In the genomic region with DNA sequence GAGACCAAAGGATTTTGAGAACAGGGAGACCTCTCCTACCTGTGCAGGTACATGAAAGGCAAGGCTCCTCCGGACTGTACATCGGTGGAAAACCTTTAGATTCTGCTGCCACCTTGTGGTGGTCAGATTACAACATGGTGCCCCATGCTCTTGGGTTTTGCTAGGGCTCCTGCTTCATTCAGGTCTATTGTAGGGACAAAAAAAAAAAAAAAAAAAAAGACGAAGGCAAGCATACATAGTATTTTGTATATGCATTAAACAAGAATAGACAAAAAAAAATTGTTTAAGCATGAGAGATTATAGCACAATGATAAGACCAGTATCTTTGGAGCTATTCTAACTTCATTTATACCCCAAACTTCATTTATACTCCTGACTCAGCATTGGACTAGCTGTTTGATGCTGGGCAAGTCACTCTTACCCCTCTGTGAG, we compare ENCODE assay signal across 8 cellular contexts. TPM values are rescaled to one million over a fixed set of nuclear protein-coding genes. Genes with fewer than 3 reads are reported as not detected.
DNase-seq lines count a peak whose midpoint lies in the region; ATAC-seq and TF ChIP-seq lines count a peak whose summit lies in the region.

No MANE protein-coding gene starts in this region.

- peak; percentile 26 to 77 (median 68) for TF ChIP-seq CTCF in spleen (IDR thresholded peaks at IDR 0.05 in 8 of 11, conservative IDR thresholded peaks at IDR 0.05 in 3 of 11)

- H3K9me3 ChIP-seq in spleen = no peaks in the 10 kb centered on the region

- ATAC-seq in GM21825 (IDR thresholded peaks at IDR 0.05; ENCODE audit: unreplicated experiment) = peak; percentile 65

- no peaks in the 10 kb centered on the region for H3K36me3 ChIP-seq in spleen

- peaks cover 0 to 64% (median 13%) of the 10 kb centered on the region in 7 donors for H3K27me3 ChIP-seq in spleen (replicated peaks in 1 of 7)

- WGBS in spleen, 5 donors = 0 to 4% (median 3%) methylated on average over 3 of the region's 3 CpGs

- peak; percentile 85 for DNase-seq in DMS53 treated with DMSO at 0.1 percent for 48 hours (lab: John Stamatoyannopoulos, UW; ENCODE audit: unreplicated experiment)
- DNase-seq in NAMALWA (ENCODE audit: low spot score) = peak; percentile 78
- DNase-seq in T-helper 1 cell = peak in 4 of 5 donors; percentile 29 to 48 (median 46)
- DNase-seq in amygdala (lab: John Stamatoyannopoulos, UW) = peak in 45 of 56 donors; percentile 0 to 78 (median 24)
- peak; percentile 46 to 62 for DNase-seq in hippocampal formation (lab: John Stamatoyannopoulos, UW)
- DNase-seq in spleen = no peak
- DNase-seq in posterior vena cava (ENCODE audit: low spot score) = no peak

- peaks cover 5 to 13% (median 9%) of the 10 kb centered on the region in 6 donors for H3K4me1 ChIP-seq in spleen

- intact Hi-C loops in spleen (cut with DNase I; ENCODE audit: low total_unique reads) (loop anchor here (2.0 kb wide), 1 partner anchor 87 kb away; no protein-coding TSS in a partner anchor), posterior vena cava (cut with DNase I) (no loop called here)

- H3K27ac ChIP-seq in spleen = no peak overlapping the region

- H3K4me3 ChIP-seq in spleen = no peak overlapping the region

- no peak for TF ChIP-seq POLR2A in spleen (IDR thresholded peaks at IDR 0.05)

RNA-seq across cellular contexts. Expression of gene SPR, which starts 27.4 kb away (rescaled TPM):
- 10 to 100 TPM in 3 of 7 donors, 1 to 10 TPM in 4; 8.4 to 22.6 (median 9.6) TPM for total RNA-seq in spleen
- polyA plus RNA-seq in spleen = 10 to 100 TPM in 2 of 3 donors, 1 to 10 TPM in 1; 3.9 to 12.1 (median 10.0) TPM
- 10 to 100 TPM; 14.3 to 15.7 TPM for total RNA-seq in posterior vena cava

RNA-seq across cellular contexts. Expression of gene EXOC6B, which starts 34.0 kb away (rescaled TPM):
- 10 to 100 TPM; 13.7 to 27.9 (median 23.0) TPM for total RNA-seq in spleen
- 1 to 10 TPM; 1.0 to 2.7 (median 1.5) TPM for polyA plus RNA-seq in spleen
- total RNA-seq in posterior vena cava = 10 to 100 TPM; 48.2 to 65.4 TPM

RNA-seq across cellular contexts. Expression of gene EMX1, which starts 57.5 kb away (rescaled TPM):
- total RNA-seq in spleen (not detected), posterior vena cava (not detected)
- not detected for polyA plus RNA-seq in spleen

Comparison
In these comparisons a context has a peak if more than half of its experiments do, and no peak if none do; other contexts are left out.
1. DNase-seq: peak in DMS53 treated with DMSO at 0.1 percent for 48 hours (single experiment), NAMALWA (single experiment), T-helper 1 cell (4 of 5), amygdala (45 of 56) and hippocampal formation (2 of 2); none in spleen (single experiment) and posterior vena cava (single experiment).